ENCODE assay signal across 25 cellular contexts in the genomic region with DNA sequence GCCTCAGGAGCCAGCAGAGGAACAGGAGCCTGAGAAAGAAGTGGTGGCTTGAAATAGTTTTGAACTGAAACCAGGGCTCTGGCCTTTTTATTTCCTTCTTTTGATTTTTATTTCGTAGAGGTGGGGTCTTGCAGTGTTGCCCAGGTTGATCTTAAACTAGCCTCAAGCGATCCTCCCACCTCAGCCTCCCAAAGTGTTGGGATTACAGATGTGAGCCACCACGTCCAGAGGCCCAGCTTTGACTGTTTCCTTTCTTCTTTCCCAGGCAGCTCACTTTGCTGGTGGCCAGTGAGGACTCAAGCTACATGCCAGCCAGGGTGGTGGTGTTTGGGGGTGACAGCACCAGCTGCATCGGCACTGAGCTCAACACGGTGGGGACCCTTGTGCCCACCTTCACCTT. TPM values are rescaled to one million over a fixed set of nuclear protein-coding genes. Genes with fewer than 3 reads are reported as not detected.
A peak's percentile ranks its signal among the peaks of the same experiment; 100 is the strongest.
DNase-seq lines count a peak whose midpoint lies in the region; ATAC-seq, FAIRE-seq and TF ChIP-seq lines count a peak whose summit lies in the region.
"Had no signal": no experiment of that assay in that cellular context is flagged by ENCODE, and none has a peak within 500 bp of the region (broad histone marks: within the 10 kb centered on the region; RNA-seq: fewer than 3 reads in every experiment).

No MANE protein-coding gene starts in this region.

- intact Hi-C loops in K562 (cut with micrococcal nuclease): no loop called here
- intact Hi-C loops in naive thymus-derived CD4-positive, alpha-beta T cell (cut with micrococcal nuclease): no loop called here
- intact Hi-C loops in gastrocnemius medialis (cut with DNase I; ENCODE audit: low total_unique reads): no loop called here

- no peak for TF ChIP-seq CTCF in K562 (IDR thresholded peaks at IDR 0.05 in 2 of 3, conservative IDR thresholded peaks at IDR 0.05 in 1 of 3; ENCODE audit: insufficient read depth in 2 of 3, low read depth in 1 of 3, low read length in 3 of 3)
- TF ChIP-seq CTCF in gastrocnemius medialis (IDR thresholded peaks at IDR 0.05 in 4 of 5, conservative IDR thresholded peaks at IDR 0.05 in 1 of 5): no peak

- ATAC-seq in activated naive CD4-positive, alpha-beta T cell treated with anti-CD3 and anti-CD28 coated beads, Interleukin-2, amount 50 U/mL, for 72 hours: no peak
- ATAC-seq in K562 (no peak), gastrocnemius medialis (no peak)
- ATAC-seq in naive thymus-derived CD4-positive, alpha-beta T cell: no peak
- ATAC-seq in natural killer cell treated with Interleukin-12 subunit alpha and Interleukin-12 subunit beta and Interleukin-15 and Interleukin-18, amount 100 ng/mL, for 72 hours: no peak

- H4K20me1 ChIP-seq in K562 (replicated peaks; ENCODE audit: control insufficient read depth, insufficient read depth, low read length): no peaks in the 10 kb centered on the region; the same call in 1 of the 2 replicates

- no peak overlapping the region for H3K4me3 ChIP-seq in K562
- no peak overlapping the region for H3K4me3 ChIP-seq in naive thymus-derived CD4-positive, alpha-beta T cell (ENCODE audit: low read length)
- H3K4me3 ChIP-seq in small intestine (ENCODE audit: low read depth in 1 of 2, low read length in 2 of 2): no peak overlapping the region
- H3K4me3 ChIP-seq in gastrocnemius medialis: no peak overlapping the region
- H3K4me3 ChIP-seq: A549; BLaER1 treated with 17β-estradiol and CSF1 and Interleukin-3, amounts not matched to agents 10 nM and 100 nM had no signal

- POLR2A ChIA-PET in K562 (lab: Yijun Ruan, JAX): interaction anchor here (0.6 to 3.8 kb wide), 6 partner anchors 10 to 275 kb away, joined by 3 to 15 read pairs (median 7); no protein-coding TSS in a partner anchor
- POLR2A ChIA-PET in naive thymus-derived CD4-positive, alpha-beta T cell (lab: Charles Lee): interaction anchor here (1.0 kb wide), 1 partner anchor 33 kb away, joined by 3 read pairs; no protein-coding TSS in a partner anchor

- H3K9me3 ChIP-seq in K562 (replicated peaks; ENCODE audit: control insufficient read depth, insufficient read depth, low read depth, low read length) (no peaks in the 10 kb centered on the region), small intestine (ENCODE audit: control insufficient read depth, low read depth) (no peaks in the 10 kb centered on the region), gastrocnemius medialis (no peaks in the 10 kb centered on the region)
- H3K9me3 ChIP-seq in naive thymus-derived CD4-positive, alpha-beta T cell (ENCODE audit: control insufficient read depth in 2 of 3, low read length in 3 of 3): no peaks in the 10 kb centered on the region
- H3K9me3 ChIP-seq: A549; BLaER1 treated with 17β-estradiol and CSF1 and Interleukin-3, amounts not matched to agents 10 nM and 100 nM; SK-N-SH had no signal

- H3K27me3 ChIP-seq in K562 (ENCODE audit: control insufficient read depth in 2 of 2, insufficient read depth in 2 of 2, low read length in 2 of 2) (no peaks in the 10 kb centered on the region), small intestine (ENCODE audit: control insufficient read depth in 2 of 2, insufficient read depth in 2 of 2, low read length in 2 of 2) (no peaks in the 10 kb centered on the region), gastrocnemius medialis (no peaks in the 10 kb centered on the region)
- H3K27me3 ChIP-seq in naive thymus-derived CD4-positive, alpha-beta T cell (ENCODE audit: control insufficient read depth in 2 of 2, insufficient read depth in 2 of 2, low read length in 2 of 2): no peaks in the 10 kb centered on the region
- H3K27me3 ChIP-seq: BLaER1 treated with 17β-estradiol and CSF1 and Interleukin-3, amounts not matched to agents 10 nM and 100 nM had no signal

- H3K4me3 Mint-ChIP-seq in naive thymus-derived CD4-positive, alpha-beta T cell: no peak overlapping the region
- H3K4me3 Mint-ChIP-seq in natural killer cell treated with Interleukin-12 subunit alpha and Interleukin-12 subunit beta and Interleukin-15 and Interleukin-18, amount 100 ng/mL, for 72 hours: no peak overlapping the region
- H3K4me3 Mint-ChIP-seq: CD4-positive, alpha-beta memory T cell had no signal

- peaks cover 0 to 9% of the 10 kb centered on the region in 2 donors for H3K36me3 Mint-ChIP-seq in activated naive CD4-positive, alpha-beta T cell treated with anti-CD3 and anti-CD28 coated beads, Interleukin-2, amount 50 U/mL, for 72 hours
- H3K36me3 Mint-ChIP-seq in naive thymus-derived CD4-positive, alpha-beta T cell: peaks cover 11 to 63% (median 16%) of the 10 kb centered on the region in 5 donors
- peaks cover 5% of the 10 kb centered on the region for H3K36me3 Mint-ChIP-seq in natural killer cell treated with Interleukin-12 subunit alpha and Interleukin-12 subunit beta and Interleukin-15 and Interleukin-18, amount 100 ng/mL, for 72 hours

- H3K27ac ChIP-seq in K562 (ENCODE audit: extremely low read depth, low read depth, low read length) (no peak overlapping the region), small intestine (ENCODE audit: low read depth in 1 of 2, low read length in 1 of 2) (no peak overlapping the region), gastrocnemius medialis (no peak overlapping the region)
- peak overlapping the region; percentile 20 for H3K27ac ChIP-seq in naive thymus-derived CD4-positive, alpha-beta T cell (ENCODE audit: low read depth, low read length)
- H3K27ac ChIP-seq: A549; BLaER1 treated with 17β-estradiol and CSF1 and Interleukin-3, amounts not matched to agents 10 nM and 100 nM had no signal

- no peaks in the 10 kb centered on the region for H3K9me3 Mint-ChIP-seq in activated naive CD4-positive, alpha-beta T cell treated with anti-CD3 and anti-CD28 coated beads, Interleukin-2, amount 50 U/mL, for 72 hours
- H3K9me3 Mint-ChIP-seq in naive thymus-derived CD4-positive, alpha-beta T cell: no peaks in the 10 kb centered on the region
- H3K9me3 Mint-ChIP-seq in natural killer cell treated with Interleukin-12 subunit alpha and Interleukin-12 subunit beta and Interleukin-15 and Interleukin-18, amount 100 ng/mL, for 72 hours: no peaks in the 10 kb centered on the region
- H3K9me3 Mint-ChIP-seq: CD4-positive, alpha-beta memory T cell had no signal

- H3K4me1 ChIP-seq in K562 (replicated peaks in 1 of 2; ENCODE audit: control insufficient read depth in 2 of 2, insufficient read depth in 2 of 2, low read length in 2 of 2) (peaks cover 0 to 6% of the 10 kb centered on the region in 2 experiments; a peak in 2 of 5 replicates), small intestine (ENCODE audit: control insufficient read depth in 2 of 2, insufficient read depth in 1 of 2, low read depth in 1 of 2, low read length in 1 of 2) (no peaks in the 10 kb centered on the region), gastrocnemius medialis (no peaks in the 10 kb centered on the region)
- no peaks in the 10 kb centered on the region for H3K4me1 ChIP-seq in naive thymus-derived CD4-positive, alpha-beta T cell (ENCODE audit: control insufficient read depth in 2 of 2, insufficient read depth in 2 of 2, low read length in 2 of 2)

- no peaks in the 10 kb centered on the region for H3K79me2 ChIP-seq in K562 (ENCODE audit: control insufficient read depth, insufficient read depth, low read length)

- no peaks in the 10 kb centered on the region for H3K9me1 ChIP-seq in K562 (ENCODE audit: control insufficient read depth, insufficient read depth, low read length)

- peak overlapping the region in 1 of 2 experiments; percentile 69; a peak in 1 of 4 replicates for H3K9ac ChIP-seq in K562 (ENCODE audit: insufficient read depth in 1 of 2, low read depth in 2 of 2, low read length in 2 of 2)
- H3K9ac ChIP-seq: BLaER1 treated with 17β-estradiol and CSF1 and Interleukin-3, amounts not matched to agents 10 nM and 100 nM; SK-N-SH had no signal

- TF ChIP-seq POLR2A in K562 (conservative IDR thresholded peaks at IDR 0.05): no peak
- TF ChIP-seq POLR2A in gastrocnemius medialis (IDR thresholded peaks at IDR 0.05): no peak

- H3K4me2 ChIP-seq in K562 (ENCODE audit: insufficient read depth, low read length): no peak overlapping the region
- H3K4me2 ChIP-seq: A549; BLaER1 treated with 17β-estradiol and CSF1 and Interleukin-3, amounts not matched to agents 10 nM and 100 nM; SK-N-SH had no signal

- in situ Hi-C loops in K562 (cut with MboI): no loop called here
- in situ Hi-C loops in gastrocnemius medialis (cut with MboI; ENCODE audit: low sequenced_read_pairs in 4 of 4): no loop called here

- 45% methylated on average over 5 of the region's 5 CpGs for WGBS in K562 (ENCODE audit: insufficient coverage, low coverage, missing lambda C conversion rate)
- WGBS in small intestine, 3 donors: 90 to 92% (median 92%) methylated on average over 5 of the region's 5 CpGs

- no TSS peak for BruUV-seq in K562 (replicated peaks; lab: Mats Ljungman, UMichigan)

- 0 out of 3 replicates have a peak, but pooled peaks cover 4% of the 10 kb centered on the region for H3K36me3 ChIP-seq in K562 (ENCODE audit: control insufficient read depth, insufficient read depth, low read length)
- H3K36me3 ChIP-seq in naive thymus-derived CD4-positive, alpha-beta T cell (ENCODE audit: control insufficient read depth in 2 of 3, insufficient read depth in 3 of 3, low read length in 3 of 3): peaks cover 0 to 77% (median 0%) of the 10 kb centered on the region in 3 experiments
- H3K36me3 ChIP-seq in small intestine (ENCODE audit: control insufficient read depth in 2 of 2, insufficient read depth in 2 of 2, low read length in 2 of 2): no peaks in the 10 kb centered on the region
- H3K36me3 ChIP-seq in gastrocnemius medialis: peaks cover 0 to 48% of the 10 kb centered on the region in 2 donors

- no peak for DNase-seq in activated naive CD4-positive, alpha-beta T cell treated with anti-CD3 and anti-CD28 coated beads, Interleukin-2, amount 50 U/mL, for 72 hours (ENCODE audit: low spot score in 2 of 2)
- DNase-seq in activated naive CD4-positive, alpha-beta T cell treated with anti-CD3 and anti-CD28 coated beads, Interleukin-2, amount 50 U/mL, for 16 hours: no peak
- no peak for DNase-seq in K562 (ENCODE audit: extremely low read depth in 1 of 4, low spot score in 3 of 4)
- DNase-seq in naive thymus-derived CD4-positive, alpha-beta T cell: no peak
- no peak for DNase-seq in small intestine
- no peak for DNase-seq in gastrocnemius medialis
- no peak for DNase-seq in natural killer cell treated with Interleukin-12 subunit alpha and Interleukin-12 subunit beta and Interleukin-15 and Interleukin-18, amount 100 ng/mL, for 72 hours (ENCODE audit: low spot score)
- DNase-seq: AML-193; CD4-positive, alpha-beta memory T cell; COR-L47; KBM-7; NCI-H1105 treated with DMSO at 0.1 percent for 48 hours; NCI-H146; NCI-H1930; NCI-H446; NCI-H524 treated with DMSO at 0.1 percent for 48 hours; NCI-H774; SK-N-SH had no signal

- no peak for FAIRE-seq in K562 (lab: Jason Lieb, UNC)
- no peak for FAIRE-seq in small intestine (lab: Jason Lieb, UNC)
- FAIRE-seq: A549, G401.6, RCC 7860 had no signal

- no peak for TF ChIP-seq EP300 in K562 (IDR thresholded peaks at IDR 0.05; ENCODE audit: low read length)

- H2AFZ ChIP-seq in K562 (ENCODE audit: low read depth, low read length): no peak overlapping the region

- H3K27me3 Mint-ChIP-seq in naive thymus-derived CD4-positive, alpha-beta T cell: no peaks in the 10 kb centered on the region
- no peaks in the 10 kb centered on the region for H3K27me3 Mint-ChIP-seq in natural killer cell treated with Interleukin-12 subunit alpha and Interleukin-12 subunit beta and Interleukin-15 and Interleukin-18, amount 100 ng/mL, for 72 hours
- H3K27me3 Mint-ChIP-seq: CD4-positive, alpha-beta memory T cell had no signal

- CTCF ChIA-PET in K562 (lab: Yijun Ruan, JAX; ENCODE audit: low intra/inter-chr PET ratio): no interaction called here
- CTCF ChIA-PET in naive thymus-derived CD4-positive, alpha-beta T cell (lab: Charles Lee): no interaction called here

- H3K4me1 Mint-ChIP-seq in naive thymus-derived CD4-positive, alpha-beta T cell: peaks cover 0 to 6% (median 0%) of the 10 kb centered on the region in 7 donors
- H3K4me1 Mint-ChIP-seq in natural killer cell treated with Interleukin-12 subunit alpha and Interleukin-12 subunit beta and Interleukin-15 and Interleukin-18, amount 100 ng/mL, for 72 hours (ENCODE audit: low read depth in 2 of 2): no peaks in the 10 kb centered on the region

- peak overlapping the region; percentile 42 to 44 for H3K27ac Mint-ChIP-seq in activated naive CD4-positive, alpha-beta T cell treated with anti-CD3 and anti-CD28 coated beads, Interleukin-2, amount 50 U/mL, for 72 hours
- peak overlapping the region in 3 of 9 donors; percentile 16 to 21 (median 19) for H3K27ac Mint-ChIP-seq in naive thymus-derived CD4-positive, alpha-beta T cell
- no peak overlapping the region for H3K27ac Mint-ChIP-seq in natural killer cell treated with Interleukin-12 subunit alpha and Interleukin-12 subunit beta and Interleukin-15 and Interleukin-18, amount 100 ng/mL, for 72 hours

- TF ChIP-seq RAD21 in K562 (CRISPR knock-in tag; conservative IDR thresholded peaks at IDR 0.05 in 1 of 2, IDR thresholded peaks at IDR 0.05 in 1 of 2): no peak

RNA-seq across cellular contexts. Expression of a gene that starts 20.5 kb away (rescaled TPM):
- total RNA-seq in activated naive CD4-positive, alpha-beta T cell treated with anti-CD3 and anti-CD28 coated beads, Interleukin-2, amount 50 U/mL, for 72 hours: 10 to 100 TPM; 45.7 to 88.0 TPM
- 74.5 and 153 TPM in 2 replicates for total RNA-seq in K562 (2011; cell fraction: chromatin; rRNA removed; ENCODE audit: low replicate concordance)
- 62.1 and 70.9 TPM in 2 replicates for total RNA-seq in K562 (2011; cell fraction: nucleolus; rRNA removed)
- 62.3 and 69.4 TPM in 2 replicates for total RNA-seq in K562 (2011; cell fraction: nucleoplasm; rRNA removed)
- 6.5 and 8.6 TPM in 2 replicates for total RNA-seq in K562 (2014; rRNA removed)
- 4.1 and 5.8 TPM in 2 replicates for total RNA-seq in K562 (2014; rRNA removed; fragmentation: Illumina TruSeq; extraction: Trizol)
- 7.4 and 7.5 TPM in 2 replicates for total RNA-seq in K562 (2015; rRNA removed; fragmentation: Illumina TruSeq; extraction: Trizol)
- 10.0 and 13.4 TPM in 2 replicates for total RNA-seq in K562 (2021)
- polyA plus RNA-seq in K562 (2011; rRNA removed): 7.0 and 13.5 TPM in 2 replicates
- polyA plus RNA-seq in K562 (2011; cell fraction: cytosol; rRNA removed): 5.8 and 6.2 TPM in 2 replicates
- polyA plus RNA-seq in K562 (2011; cell fraction: nucleus; rRNA removed): 82.8 and 102 TPM in 2 replicates
- 10.1 and 29.2 TPM in 2 replicates for polyA plus RNA-seq in K562 (2012)
- polyA plus RNA-seq in K562 (2014; fragmentation: Illumina TruSeq; extraction: Trizol): 6.2 and 6.6 TPM in 2 replicates
- under 1 TPM; 0.50 to 0.51 TPM for polyA plus RNA-seq in K562 (2014; fragmentation: Nextera tagmentation; extraction: Ambion mirVana)
- 9.7 and 20.7 TPM in 2 replicates for polyA plus RNA-seq in K562 (2014; rRNA removed)
- polyA minus RNA-seq in K562 (2011; rRNA and poly(A)+ RNA removed): 7.7 and 10.8 TPM in 2 replicates
- 3.4 and 6.3 TPM in 2 replicates for polyA minus RNA-seq in K562 (2011; cell fraction: cytosol; rRNA and poly(A)+ RNA removed)
- 18.6 and 30.8 TPM in 2 replicates for polyA minus RNA-seq in K562 (2011; cell fraction: nucleus; rRNA and poly(A)+ RNA removed)
- 100 to 1,000 TPM in 3 of 5 experiments, 10 to 100 TPM in 2; 58.1 to 123 (median 111) TPM for total RNA-seq in naive thymus-derived CD4-positive, alpha-beta T cell
- 10 to 100 TPM; 12.3 to 25.6 TPM for polyA plus RNA-seq in naive thymus-derived CD4-positive, alpha-beta T cell
- 10 to 100 TPM; 22.2 to 86.2 (median 66.0) TPM for polyA plus RNA-seq in small intestine
- total RNA-seq in gastrocnemius medialis: 10 to 100 TPM in 1 of 4 donors, 1 to 10 TPM in 3; 5.3 to 20.1 (median 7.1) TPM
- 10 to 100 TPM; 41.5 to 85.8 TPM for total RNA-seq in natural killer cell treated with Interleukin-12 subunit alpha and Interleukin-12 subunit beta and Interleukin-15 and Interleukin-18, amount 100 ng/mL, for 72 hours

RNA-seq across cellular contexts. Expression of a gene that starts 26.8 kb away (rescaled TPM):
- total RNA-seq in activated naive CD4-positive, alpha-beta T cell treated with anti-CD3 and anti-CD28 coated beads, Interleukin-2, amount 50 U/mL, for 72 hours: 10 to 100 TPM; 39.3 to 73.5 TPM
- total RNA-seq in K562 (2011; cell fraction: chromatin; rRNA removed; ENCODE audit: low replicate concordance): 41.0 and 115 TPM in 2 replicates
- 111 and 120 TPM in 2 replicates for total RNA-seq in K562 (2011; cell fraction: nucleolus; rRNA removed)
- 76.8 and 84.6 TPM in 2 replicates for total RNA-seq in K562 (2011; cell fraction: nucleoplasm; rRNA removed)
- total RNA-seq in K562 (2014; rRNA removed): 237 and 302 TPM in 2 replicates
- total RNA-seq in K562 (2014; rRNA removed; fragmentation: Illumina TruSeq; extraction: Trizol): 25.7 and 32.4 TPM in 2 replicates
- total RNA-seq in K562 (2015; rRNA removed; fragmentation: Illumina TruSeq; extraction: Trizol): 67.7 and 68.7 TPM in 2 replicates
- total RNA-seq in K562 (2021): 127 and 140 TPM in 2 replicates
- polyA plus RNA-seq in K562 (2011; rRNA removed): 136 and 161 TPM in 2 replicates
- 293 and 491 TPM in 2 replicates for polyA plus RNA-seq in K562 (2011; cell fraction: cytosol; rRNA removed)
- polyA plus RNA-seq in K562 (2011; cell fraction: nucleus; rRNA removed): 149 and 187 TPM in 2 replicates
- 197 and 211 TPM in 2 replicates for polyA plus RNA-seq in K562 (2012)
- polyA plus RNA-seq in K562 (2014; fragmentation: Illumina TruSeq; extraction: Trizol): 48.8 and 72.3 TPM in 2 replicates
- 10 to 100 TPM in 1 of 2 experiments, 1 to 10 TPM in 1; 7.3 to 13.9 TPM for polyA plus RNA-seq in K562 (2014; fragmentation: Nextera tagmentation; extraction: Ambion mirVana)
- polyA plus RNA-seq in K562 (2014; rRNA removed): 300 and 346 TPM in 2 replicates
- polyA minus RNA-seq in K562 (2011; rRNA and poly(A)+ RNA removed): 23.2 and 30.5 TPM in 2 replicates
- polyA minus RNA-seq in K562 (2011; cell fraction: cytosol; rRNA and poly(A)+ RNA removed): 26.2 and 27.7 TPM in 2 replicates
- 26.3 and 34.4 TPM in 2 replicates for polyA minus RNA-seq in K562 (2011; cell fraction: nucleus; rRNA and poly(A)+ RNA removed)
- total RNA-seq in naive thymus-derived CD4-positive, alpha-beta T cell: 10 to 100 TPM; 25.4 to 65.7 (median 33.9) TPM
- polyA plus RNA-seq in naive thymus-derived CD4-positive, alpha-beta T cell: 100 to 1,000 TPM; 119 to 141 TPM
- 100 to 1,000 TPM; 313 to 370 (median 340) TPM for polyA plus RNA-seq in small intestine
- 10 to 100 TPM; 42.3 to 87.6 (median 69.2) TPM for total RNA-seq in gastrocnemius medialis
- 10 to 100 TPM; 15.0 to 32.5 TPM for total RNA-seq in natural killer cell treated with Interleukin-12 subunit alpha and Interleukin-12 subunit beta and Interleukin-15 and Interleukin-18, amount 100 ng/mL, for 72 hours

RNA-seq across cellular contexts. Expression of a gene that starts 31.4 kb away (rescaled TPM):
- 10 to 100 TPM; 31.0 to 42.7 TPM for total RNA-seq in activated naive CD4-positive, alpha-beta T cell treated with anti-CD3 and anti-CD28 coated beads, Interleukin-2, amount 50 U/mL, for 72 hours
- 13.7 and 28.2 TPM in 2 replicates for total RNA-seq in K562 (2011; cell fraction: chromatin; rRNA removed; ENCODE audit: low replicate concordance)
- total RNA-seq in K562 (2011; cell fraction: nucleolus; rRNA removed): 20.1 and 23.2 TPM in 2 replicates
- total RNA-seq in K562 (2011; cell fraction: nucleoplasm; rRNA removed): 23.9 and 30.5 TPM in 2 replicates
- total RNA-seq in K562 (2014; rRNA removed) (24.6 and 31.5 TPM in 2 replicates), K562 (2014; rRNA removed; fragmentation: Illumina TruSeq; extraction: Trizol) (11.1 and 12.6 TPM in 2 replicates), K562 (2015; rRNA removed; fragmentation: Illumina TruSeq; extraction: Trizol) (19.4 and 20.1 TPM in 2 replicates), K562 (2021) (32.7 and 37.0 TPM in 2 replicates), gastrocnemius medialis (10 to 100 TPM; 35.2 to 54.7 (median 44.9) TPM)
- polyA plus RNA-seq in K562 (2011; rRNA removed) (25.3 and 29.5 TPM in 2 replicates), K562 (2014; fragmentation: Illumina TruSeq; extraction: Trizol) (29.8 and 35.8 TPM in 2 replicates), K562 (2014; fragmentation: Nextera tagmentation; extraction: Ambion mirVana) (1 to 10 TPM; 2.5 to 2.8 TPM), K562 (2014; rRNA removed) (28.4 and 32.2 TPM in 2 replicates), small intestine (10 to 100 TPM in 2 of 3 donors, 1 to 10 TPM in 1; 8.9 to 24.0 (median 10.8) TPM)
- 39.3 and 67.9 TPM in 2 replicates for polyA plus RNA-seq in K562 (2011; cell fraction: cytosol; rRNA removed)
- 41.4 and 58.3 TPM in 2 replicates for polyA plus RNA-seq in K562 (2011; cell fraction: nucleus; rRNA removed)
- polyA plus RNA-seq in K562 (2012): 35.4 TPM in 2 replicates
- 16.6 and 31.6 TPM in 2 replicates for polyA minus RNA-seq in K562 (2011; rRNA and poly(A)+ RNA removed)
- 23.6 and 23.7 TPM in 2 replicates for polyA minus RNA-seq in K562 (2011; cell fraction: cytosol; rRNA and poly(A)+ RNA removed)
- polyA minus RNA-seq in K562 (2011; cell fraction: nucleus; rRNA and poly(A)+ RNA removed): 11.4 and 14.8 TPM in 2 replicates
- 10 to 100 TPM; 22.5 to 49.4 (median 26.7) TPM for total RNA-seq in naive thymus-derived CD4-positive, alpha-beta T cell
- polyA plus RNA-seq in naive thymus-derived CD4-positive, alpha-beta T cell: 1 to 10 TPM; 4.0 to 6.6 TPM
- 10 to 100 TPM; 56.8 to 70.4 TPM for total RNA-seq in natural killer cell treated with Interleukin-12 subunit alpha and Interleukin-12 subunit beta and Interleukin-15 and Interleukin-18, amount 100 ng/mL, for 72 hours

RNA-seq across cellular contexts. Expression of a gene that starts 40.8 kb away (rescaled TPM):
- total RNA-seq in activated naive CD4-positive, alpha-beta T cell treated with anti-CD3 and anti-CD28 coated beads, Interleukin-2, amount 50 U/mL, for 72 hours: under 1 TPM; 0.09 to 0.37 TPM
- total RNA-seq in K562 (2011; cell fraction: chromatin; rRNA removed; ENCODE audit: low replicate concordance): 0.07 TPM in 1 of 2 replicates, not detected in the other
- under 0.01 TPM in 1 of 2 replicates, not detected in the other for total RNA-seq in K562 (2011; cell fraction: nucleolus; rRNA removed)
- 0.07 TPM in 1 of 2 replicates, not detected in the other for total RNA-seq in K562 (2011; cell fraction: nucleoplasm; rRNA removed)
- total RNA-seq in K562 (2014; rRNA removed): not detected in 2 replicates
- not detected in 2 replicates for total RNA-seq in K562 (2014; rRNA removed; fragmentation: Illumina TruSeq; extraction: Trizol)
- not detected in 2 replicates for total RNA-seq in K562 (2015; rRNA removed; fragmentation: Illumina TruSeq; extraction: Trizol)
- not detected in 2 replicates for total RNA-seq in K562 (2021)
- polyA plus RNA-seq in K562 (2011; rRNA removed): not detected in 2 replicates
- polyA plus RNA-seq in K562 (2011; cell fraction: cytosol; rRNA removed): not detected in 2 replicates
- polyA plus RNA-seq in K562 (2011; cell fraction: nucleus; rRNA removed): not detected in 2 replicates
- polyA plus RNA-seq in K562 (2012): 0.01 TPM in 1 of 2 replicates, not detected in the other
- not detected in 2 replicates for polyA plus RNA-seq in K562 (2014; fragmentation: Illumina TruSeq; extraction: Trizol)
- polyA plus RNA-seq in K562 (2014; fragmentation: Nextera tagmentation; extraction: Ambion mirVana): not detected
- polyA plus RNA-seq in K562 (2014; rRNA removed): not detected in 2 replicates
- polyA minus RNA-seq in K562 (2011; rRNA and poly(A)+ RNA removed): not detected in 2 replicates
- not detected in 2 replicates for polyA minus RNA-seq in K562 (2011; cell fraction: cytosol; rRNA and poly(A)+ RNA removed)
- under 0.01 TPM in 1 of 2 replicates, not detected in the other for polyA minus RNA-seq in K562 (2011; cell fraction: nucleus; rRNA and poly(A)+ RNA removed)
- under 1 TPM in 2 of 5 experiments, not detected in 3; 0.05 to 0.29 TPM for total RNA-seq in naive thymus-derived CD4-positive, alpha-beta T cell
- not detected for polyA plus RNA-seq in naive thymus-derived CD4-positive, alpha-beta T cell
- 1 to 10 TPM in 1 of 3 donors, under 1 TPM in 2; 0.89 to 1.1 (median 1.00) TPM for polyA plus RNA-seq in small intestine
- under 1 TPM in 1 of 4 donors, not detected in 3; 0.04 TPM for total RNA-seq in gastrocnemius medialis
- under 1 TPM; 0.75 to 0.81 TPM for total RNA-seq in natural killer cell treated with Interleukin-12 subunit alpha and Interleukin-12 subunit beta and Interleukin-15 and Interleukin-18, amount 100 ng/mL, for 72 hours
- total RNA-seq: Daoy, H4, MCF 10A had no signal
- polyA plus RNA-seq: CD4-positive, alpha-beta memory T cell had no signal

Comparison
In these comparisons a context has a peak if more than half of its experiments do, and no peak if none do; other contexts are left out.
1. H3K27ac Mint-ChIP-seq: peak in activated naive CD4-positive, alpha-beta T cell treated with anti-CD3 and anti-CD28 coated beads, Interleukin-2, amount 50 U/mL, for 72 hours (2 of 2); none in natural killer cell treated with Interleukin-12 subunit alpha and Interleukin-12 subunit beta and Interleukin-15 and Interleukin-18, amount 100 ng/mL, for 72 hours (0 of 2).